In the genomic region with DNA sequence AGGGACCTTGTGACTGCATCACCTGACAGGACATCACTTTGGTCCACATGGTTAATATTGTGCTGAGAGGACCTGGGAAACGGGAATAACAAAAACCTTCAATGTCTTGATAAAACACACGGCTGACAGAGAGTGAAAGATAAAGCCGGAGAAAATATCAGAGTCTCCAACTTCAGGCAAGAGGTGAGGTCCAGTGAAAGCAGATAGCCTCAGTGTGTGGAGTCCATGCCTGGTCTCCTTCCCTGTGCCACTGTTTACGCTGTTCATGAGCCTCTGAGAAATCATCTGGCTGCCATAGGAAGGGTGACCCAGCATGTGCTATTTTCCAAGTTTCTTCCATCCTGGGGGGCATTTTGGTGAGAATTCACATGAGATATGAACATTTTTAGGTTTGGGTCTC, we compare ENCODE assay signal across 20 cellular contexts. TPM values are rescaled to one million over a fixed set of nuclear protein-coding genes. Genes with fewer than 3 reads are reported as not detected.
DNase-seq lines count a peak whose midpoint lies in the region; ATAC-seq and TF ChIP-seq lines count a peak whose summit lies in the region.
"Had no signal": no experiment of that assay in that cellular context is flagged by ENCODE, and none has a peak within 500 bp of the region (broad histone marks: within the 10 kb centered on the region; RNA-seq: fewer than 3 reads in every experiment).

No MANE protein-coding gene starts in this region.

- POLR2A ChIA-PET in activated CD8-positive, alpha-beta T cell treated with anti-CD3 and anti-CD28 coated beads for 36 hours (lab: Charles Lee), result no interaction called here

- peaks cover 73% of the 10 kb centered on the region for H3K4me1 ChIP-seq in CD4-positive, CD25-positive, alpha-beta regulatory T cell (ENCODE audit: control insufficient read depth, insufficient read depth, low read length, poor library complexity, severe bottlenecking)
- H3K4me1 ChIP-seq: SJCRH30 had no signal

- intact Hi-C loops in activated CD8-positive, alpha-beta T cell treated with anti-CD3 and anti-CD28 coated beads for 36 hours (cut with micrococcal nuclease), result loop anchor here (5.0 kb wide), 1 partner anchor 185 kb away; no protein-coding TSS in a partner anchor

- H3K4me3 Mint-ChIP-seq in T-helper 2 cell treated with Interferon-gamma antibody and Interleukin-4, amounts not matched to agents 5 μg/mL and 100 μg/mL, for 36 hours, result no peak overlapping the region
- peak overlapping the region in 1 of 4 donors; percentile 57 for H3K4me3 Mint-ChIP-seq in CD4-positive, CD25-positive, alpha-beta regulatory T cell
- no peak overlapping the region for H3K4me3 Mint-ChIP-seq in activated CD8-positive, alpha-beta T cell treated with anti-CD3 and anti-CD28 coated beads for 36 hours
- H3K4me3 Mint-ChIP-seq in memory B cell, result no peak overlapping the region

- peaks cover 17% of the 10 kb centered on the region for H3K27me3 Mint-ChIP-seq in T-helper 2 cell treated with Interferon-gamma antibody and Interleukin-4, amounts not matched to agents 5 μg/mL and 100 μg/mL, for 36 hours (ENCODE audit: low read depth)
- H3K27me3 Mint-ChIP-seq in CD4-positive, CD25-positive, alpha-beta regulatory T cell, result no peaks in the 10 kb centered on the region
- H3K27me3 Mint-ChIP-seq in activated CD8-positive, alpha-beta T cell treated with anti-CD3 and anti-CD28 coated beads for 36 hours, result peaks cover 1% of the 10 kb centered on the region
- no peaks in the 10 kb centered on the region for H3K27me3 Mint-ChIP-seq in memory B cell

- ATAC-seq in CD4-positive, CD25-positive, alpha-beta regulatory T cell (ENCODE audit: low read depth in 2 of 2), result no peak
- no peak for ATAC-seq in activated CD8-positive, alpha-beta T cell treated with anti-CD3 and anti-CD28 coated beads for 36 hours
- no peak for ATAC-seq in memory B cell (ENCODE audit: low read depth)
- no peak for ATAC-seq in HG03378 (IDR thresholded peaks at IDR 0.05; ENCODE audit: unreplicated experiment)
- ATAC-seq in GM21423 (IDR thresholded peaks at IDR 0.05; ENCODE audit: unreplicated experiment), result no peak
- ATAC-seq: PC-3 had no signal

- DNase-seq in T-helper 2 cell treated with Interferon-gamma antibody and Interleukin-4, amounts not matched to agents 5 μg/mL and 100 μg/mL, for 36 hours (ENCODE audit: low spot score), result no peak
- DNase-seq in T-helper 2 cell (no peak), memory B cell (ENCODE audit: low spot score in 2 of 2) (no peak), NCI-H1436 treated with DMSO at 0.1 percent for 48 hours (lab: John Stamatoyannopoulos, UW) (no peak)
- no peak for DNase-seq in CD4-positive, CD25-positive, alpha-beta regulatory T cell
- no peak for DNase-seq in activated CD8-positive, alpha-beta T cell treated with anti-CD3 and anti-CD28 coated beads for 36 hours
- DNase-seq: 8988T, DND-41, GM23248, NCI-H1417, NCI-H2029, NCI-H2171 treated with DMSO at 0.1 percent for 48 hours, NCI-H510A treated with DMSO at 0.1 percent for 48 hours, NCI-H82, PC-3, SJCRH30 had no signal

- CTCF ChIA-PET in activated CD8-positive, alpha-beta T cell treated with anti-CD3 and anti-CD28 coated beads for 36 hours (lab: Charles Lee), result interaction anchor here (1.3 kb wide), 1 partner anchor 96 kb away, joined by 3 read pairs; no protein-coding TSS in a partner anchor

- no peaks in the 10 kb centered on the region for H3K27me3 ChIP-seq in CD4-positive, CD25-positive, alpha-beta regulatory T cell (ENCODE audit: control insufficient read depth, insufficient read depth, low read length)
- H3K27me3 ChIP-seq: SJCRH30 had no signal

- H3K36me3 Mint-ChIP-seq in T-helper 2 cell treated with Interferon-gamma antibody and Interleukin-4, amounts not matched to agents 5 μg/mL and 100 μg/mL, for 36 hours (ENCODE audit: low read depth), result peaks cover 20% of the 10 kb centered on the region
- H3K36me3 Mint-ChIP-seq in CD4-positive, CD25-positive, alpha-beta regulatory T cell, result no peaks in the 10 kb centered on the region
- H3K36me3 Mint-ChIP-seq in activated CD8-positive, alpha-beta T cell treated with anti-CD3 and anti-CD28 coated beads for 36 hours (ENCODE audit: low read depth), result peaks cover 18% of the 10 kb centered on the region
- H3K36me3 Mint-ChIP-seq in memory B cell, result no peaks in the 10 kb centered on the region

- H3K9me3 Mint-ChIP-seq in T-helper 2 cell treated with Interferon-gamma antibody and Interleukin-4, amounts not matched to agents 5 μg/mL and 100 μg/mL, for 36 hours, result peaks cover 14% of the 10 kb centered on the region
- H3K9me3 Mint-ChIP-seq in CD4-positive, CD25-positive, alpha-beta regulatory T cell, result peaks cover 0 to 4% (median 0%) of the 10 kb centered on the region in 7 donors
- H3K9me3 Mint-ChIP-seq in activated CD8-positive, alpha-beta T cell treated with anti-CD3 and anti-CD28 coated beads for 36 hours, result peaks cover 18% of the 10 kb centered on the region
- peaks cover 4% of the 10 kb centered on the region for H3K9me3 Mint-ChIP-seq in memory B cell

- H3K27ac Mint-ChIP-seq in T-helper 2 cell treated with Interferon-gamma antibody and Interleukin-4, amounts not matched to agents 5 μg/mL and 100 μg/mL, for 36 hours, result peak overlapping the region; percentile 34
- H3K27ac Mint-ChIP-seq in CD4-positive, CD25-positive, alpha-beta regulatory T cell, result peak overlapping the region in 2 of 3 donors; percentile 79 to 89
- peak overlapping the region; percentile 80 for H3K27ac Mint-ChIP-seq in activated CD8-positive, alpha-beta T cell treated with anti-CD3 and anti-CD28 coated beads for 36 hours
- peak overlapping the region; percentile 53 for H3K27ac Mint-ChIP-seq in memory B cell

- no peaks in the 10 kb centered on the region for H3K36me3 ChIP-seq in CD4-positive, CD25-positive, alpha-beta regulatory T cell (ENCODE audit: control insufficient read depth, insufficient read depth, low read length)
- H3K36me3 ChIP-seq: SJCRH30 had no signal

- no peak overlapping the region for H3K27ac ChIP-seq in CD4-positive, CD25-positive, alpha-beta regulatory T cell (ENCODE audit: insufficient read depth, low read length, poor library complexity, severe bottlenecking)
- H3K27ac ChIP-seq: GM23248, RWPE1, SJCRH30 had no signal

- no peaks in the 10 kb centered on the region for H3K9me3 ChIP-seq in CD4-positive, CD25-positive, alpha-beta regulatory T cell (ENCODE audit: control insufficient read depth in 2 of 2, low read length in 2 of 2)
- H3K9me3 ChIP-seq: SJCRH30 had no signal

- H3K4me1 Mint-ChIP-seq in T-helper 2 cell treated with Interferon-gamma antibody and Interleukin-4, amounts not matched to agents 5 μg/mL and 100 μg/mL, for 36 hours (ENCODE audit: low read depth), result peaks cover 76% of the 10 kb centered on the region
- peaks cover 41 to 83% (median 70%) of the 10 kb centered on the region in 4 donors for H3K4me1 Mint-ChIP-seq in CD4-positive, CD25-positive, alpha-beta regulatory T cell
- H3K4me1 Mint-ChIP-seq in activated CD8-positive, alpha-beta T cell treated with anti-CD3 and anti-CD28 coated beads for 36 hours (ENCODE audit: low read depth), result peaks cover 85% of the 10 kb centered on the region
- peaks cover 15% of the 10 kb centered on the region for H3K4me1 Mint-ChIP-seq in memory B cell

- no peak for TF ChIP-seq CTCF in activated CD8-positive, alpha-beta T cell treated with anti-CD3 and anti-CD28 coated beads for 36 hours (IDR thresholded peaks at IDR 0.05)

- H3K4me3 ChIP-seq in CD4-positive, CD25-positive, alpha-beta regulatory T cell (ENCODE audit: low read depth, low read length), result no peak overlapping the region
- H3K4me3 ChIP-seq: GM23248, SJCRH30 had no signal

RNA-seq across cellular contexts. Expression of gene CCR3, which starts 39.8 kb away (rescaled TPM):
- total RNA-seq in CD4-positive, CD25-positive, alpha-beta regulatory T cell, result 6.0 TPM
- 10 to 100 TPM; 14.4 to 43.9 (median 17.0) TPM for polyA plus RNA-seq in CD4-positive, CD25-positive, alpha-beta regulatory T cell
- not detected for total RNA-seq in activated CD8-positive, alpha-beta T cell treated with anti-CD3 and anti-CD28 coated beads for 36 hours
- total RNA-seq: GM23248, SJCRH30 had no signal
- polyA plus RNA-seq: BJ, GM23248 had no signal

Comparison
In these comparisons a context has a peak if more than half of its experiments do, and no peak if none do; other contexts are left out.
1. H3K27ac Mint-ChIP-seq: peak in every context shown above with its lines; median percentile 84 in CD4-positive, CD25-positive, alpha-beta regulatory T cell; 80 in activated CD8-positive, alpha-beta T cell treated with anti-CD3 and anti-CD28 coated beads for 36 hours; 53 in memory B cell; 34 in T-helper 2 cell treated with Interferon-gamma antibody and Interleukin-4, amounts not matched to agents 5 μg/mL and 100 μg/mL, for 36 hours.